ENCODE assay signal across 8 cellular contexts in the genomic region with DNA sequence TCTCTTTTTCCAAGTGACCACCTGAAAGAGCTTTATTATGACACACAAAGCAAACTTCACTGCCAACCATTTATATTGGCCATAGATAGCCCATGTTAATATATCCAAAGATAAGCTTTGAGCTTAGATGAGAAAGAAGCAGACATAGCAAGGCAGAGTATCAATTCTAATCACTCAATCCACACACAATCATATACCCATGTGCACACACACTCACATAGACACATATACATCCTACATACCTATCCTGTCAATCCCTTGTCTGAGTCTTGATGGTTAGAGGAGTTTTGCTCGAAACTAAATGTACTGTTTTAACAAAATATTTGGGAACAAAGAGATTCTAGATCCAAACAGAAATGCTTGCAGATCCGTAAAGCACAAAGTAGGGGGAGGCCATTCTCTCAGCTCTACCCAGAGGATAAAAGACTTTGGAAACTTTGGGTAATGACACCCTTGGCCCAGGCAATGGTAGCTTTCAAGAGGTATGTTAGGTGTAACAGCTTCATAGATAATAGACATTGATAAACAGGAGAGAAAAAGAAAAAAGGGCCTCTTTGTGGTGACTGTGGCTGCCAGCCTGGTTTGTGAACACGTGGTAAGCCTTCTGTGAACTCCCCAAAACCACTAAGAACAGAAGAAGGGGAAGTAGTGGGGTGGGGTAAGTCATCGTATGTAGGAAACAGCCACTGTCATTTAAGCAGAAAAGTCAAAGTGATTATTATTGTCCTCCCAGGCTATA.
DNase-seq lines count a peak whose midpoint lies in the region; ATAC-seq and TF ChIP-seq lines count a peak whose summit lies in the region.

No MANE protein-coding gene starts in this region.

- H4K20me1 ChIP-seq in OCI-LY3 (ENCODE audit: insufficient read depth, low read length), result no peaks in the 10 kb centered on the region

- peak overlapping the region; percentile 44 for H3K4me3 Mint-ChIP-seq in activated naive CD8-positive, alpha-beta T cell
- peak overlapping the region; percentile 38 for H3K4me3 Mint-ChIP-seq in stimulated activated naive CD8-positive, alpha-beta T cell treated with anti-CD3 and anti-CD28 coated beads, Interleukin-15, Interleukin-2, amounts not matched to agents 100 ng/mL and 50 ng/mL, for 24 hours

- peak; percentile 95 for ATAC-seq in GM18508 (IDR thresholded peaks at IDR 0.05; ENCODE audit: insufficient read depth, unreplicated experiment)
- ATAC-seq in HG02759 (IDR thresholded peaks at IDR 0.05; ENCODE audit: unreplicated experiment), result peak; percentile 97

- peaks cover 30% of the 10 kb centered on the region for H3K4me1 Mint-ChIP-seq in activated naive CD8-positive, alpha-beta T cell (ENCODE audit: low read depth)
- H3K4me1 Mint-ChIP-seq in stimulated activated naive CD8-positive, alpha-beta T cell treated with anti-CD3 and anti-CD28 coated beads, Interleukin-15, Interleukin-2, amounts not matched to agents 100 ng/mL and 50 ng/mL, for 24 hours (ENCODE audit: low read depth), result peaks cover 30% of the 10 kb centered on the region

- peaks cover 13% of the 10 kb centered on the region for H3K27me3 Mint-ChIP-seq in activated naive CD8-positive, alpha-beta T cell
- H3K27me3 Mint-ChIP-seq in stimulated activated naive CD8-positive, alpha-beta T cell treated with anti-CD3 and anti-CD28 coated beads, Interleukin-15, Interleukin-2, amounts not matched to agents 100 ng/mL and 50 ng/mL, for 24 hours, result peaks cover 53% of the 10 kb centered on the region

- no peaks in the 10 kb centered on the region for H3K79me2 ChIP-seq in OCI-LY3 (ENCODE audit: low read length)

- H3K27ac Mint-ChIP-seq in activated naive CD8-positive, alpha-beta T cell, result no peak overlapping the region
- H3K27ac Mint-ChIP-seq in stimulated activated naive CD8-positive, alpha-beta T cell treated with anti-CD3 and anti-CD28 coated beads, Interleukin-15, Interleukin-2, amounts not matched to agents 100 ng/mL and 50 ng/mL, for 24 hours, result peak overlapping the region; percentile 69

- peak overlapping the region; percentile 31; the same call in 1 of the 2 replicates for H3K4me3 ChIP-seq in OCI-LY3 (ENCODE audit: low read length)

- no peaks in the 10 kb centered on the region for H3K36me3 ChIP-seq in OCI-LY3 (replicated peaks; ENCODE audit: low read depth, low read length)

- peaks cover 17% of the 10 kb centered on the region for H3K4me1 ChIP-seq in OCI-LY3 (ENCODE audit: low read length)

- peak overlapping the region; percentile 76; the same call in 1 of the 2 replicates for H2AFZ ChIP-seq in OCI-LY3 (ENCODE audit: low read depth, low read length)

- H3K36me3 Mint-ChIP-seq in activated naive CD8-positive, alpha-beta T cell, result peaks cover 4% of the 10 kb centered on the region
- no peaks in the 10 kb centered on the region for H3K36me3 Mint-ChIP-seq in stimulated activated naive CD8-positive, alpha-beta T cell treated with anti-CD3 and anti-CD28 coated beads, Interleukin-15, Interleukin-2, amounts not matched to agents 100 ng/mL and 50 ng/mL, for 24 hours (ENCODE audit: low read depth)

- TF ChIP-seq CTCF in OCI-LY3 (IDR thresholded peaks at IDR 0.05; ENCODE audit: low read depth, low read length) (no peak), GM20000 (IDR thresholded peaks at IDR 0.05; ENCODE audit: extremely low read depth, missing control alignments) (no peak)

- no peak overlapping the region for H3K27ac ChIP-seq in OCI-LY3 (ENCODE audit: low read length)

- no peaks in the 10 kb centered on the region for H3K9me3 ChIP-seq in OCI-LY3 (ENCODE audit: insufficient read depth, low read length)

- DNase-seq in HCEC 1CT, result no peak
- no peak for DNase-seq in cerebellar cortex (ENCODE audit: low spot score)
- DNase-seq in GM20000 (ENCODE audit: low spot score), result no peak

- H3K27me3 ChIP-seq in OCI-LY3 (ENCODE audit: low read depth, low read length), result peaks cover 9% of the 10 kb centered on the region; the same call in 1 of the 2 replicates

- no peaks in the 10 kb centered on the region for H3K9me3 Mint-ChIP-seq in activated naive CD8-positive, alpha-beta T cell (ENCODE audit: low read depth)
- peaks cover 4% of the 10 kb centered on the region for H3K9me3 Mint-ChIP-seq in stimulated activated naive CD8-positive, alpha-beta T cell treated with anti-CD3 and anti-CD28 coated beads, Interleukin-15, Interleukin-2, amounts not matched to agents 100 ng/mL and 50 ng/mL, for 24 hours

- peak overlapping the region; percentile 76 for H3K4me2 ChIP-seq in OCI-LY3 (ENCODE audit: low read length)

- 0 out of 2 replicates have a peak overlapping the region, but pooled peaks have one; percentile 18 for H3K9ac ChIP-seq in OCI-LY3 (ENCODE audit: low read length)
